ENCODE assay signal across 8 cellular contexts in genomic region chr11:65496304-65497140, GRCh38. TPM values are rescaled to one million over a fixed set of nuclear protein-coding genes. Genes with fewer than 3 reads are reported as not detected.
DNase-seq lines count a peak whose midpoint lies in the region; ATAC-seq and TF ChIP-seq lines count a peak whose summit lies in the region.

No MANE protein-coding gene starts in this region.

- H3K27ac ChIP-seq in BLaER1 (peak overlapping the region; percentile 92), PC-3 (ENCODE audit: low read length) (peak overlapping the region; percentile 92)

- no peak for TF ChIP-seq CTCF in PC-3 (conservative IDR thresholded peaks at IDR 0.05; ENCODE audit: low read depth, low read length)
- TF ChIP-seq CTCF in epithelial cell of esophagus (IDR thresholded peaks at IDR 0.05; ENCODE audit: insufficient read depth, low read depth, low read length, missing control alignments): no peak
- no peak for TF ChIP-seq CTCF in omental fat pad (IDR thresholded peaks at IDR 0.05)

- intact Hi-C loops in PC-3 (cut with micrococcal nuclease): loop anchor here (2.0 kb wide), 1 partner anchor 24 kb away; no protein-coding TSS in a partner anchor

- H3K79me2 ChIP-seq in PC-3 (ENCODE audit: low read length): peaks cover 53% of the 10 kb centered on the region

- H3K4me3 ChIP-seq in BLaER1 (peak overlapping the region; percentile 56), PC-3 (ENCODE audit: low read length) (peak overlapping the region; percentile 32), epithelial cell of esophagus (ENCODE audit: low read length) (peak overlapping the region; percentile 40)

- H4K20me1 ChIP-seq in BLaER1 (peaks cover 23% of the 10 kb centered on the region), PC-3 (ENCODE audit: low read length) (peaks cover 25% of the 10 kb centered on the region)

- no peak for DNase-seq in PC-3
- DNase-seq in epithelial cell of esophagus (ENCODE audit: low read depth): peak; percentile 21
- DNase-seq in omental fat pad (ENCODE audit: low spot score): peak; percentile 19
- no peak for DNase-seq in amniotic stem cell (lab: John Stamatoyannopoulos, UW)
- no peak for DNase-seq in NCI-H187 treated with DMSO at 0.1 percent for 48 hours (lab: John Stamatoyannopoulos, UW)

- H3K4me1 ChIP-seq in BLaER1: peaks cover 55% of the 10 kb centered on the region
- peaks cover 56% of the 10 kb centered on the region for H3K4me1 ChIP-seq in PC-3 (ENCODE audit: insufficient read depth, low read length)

- no peaks in the 10 kb centered on the region for H3K9me2 ChIP-seq in PC-3 (replicated peaks; ENCODE audit: low read length)

- CTCF ChIA-PET in PC-3 (lab: Charles Lee): interaction anchor here (0.9 to 1.1 kb wide), 2 partner anchors 17 to 19 kb away, joined by 3 to 4 read pairs; no protein-coding TSS in a partner anchor

- POLR2A ChIA-PET in PC-3 (lab: Charles Lee; ENCODE audit: unreplicated experiment): interaction anchor here (0.5 to 3.0 kb wide), 9 partner anchors 10 to 939 kb away, joined by 3 to 40 read pairs (median 13); partner anchors contain the start of gene NEAT1

- H3K36me3 ChIP-seq in BLaER1 (peaks cover 14% of the 10 kb centered on the region), PC-3 (ENCODE audit: low read depth, low read length) (peaks cover 22% of the 10 kb centered on the region)

- no peaks in the 10 kb centered on the region for H3K9me3 ChIP-seq in BLaER1
- no peaks in the 10 kb centered on the region for H3K9me3 ChIP-seq in PC-3 (ENCODE audit: low read length)

- peaks cover 23% of the 10 kb centered on the region for H3F3A ChIP-seq in PC-3 (ENCODE audit: low read length, unreplicated experiment)

- H2AFZ ChIP-seq in PC-3 (ENCODE audit: low read length): peak overlapping the region; percentile 71

- H3K4me2 ChIP-seq in BLaER1 (peak overlapping the region; percentile 91), PC-3 (ENCODE audit: low read length) (peak overlapping the region; percentile 79)

- H3K9ac ChIP-seq in BLaER1: peak overlapping the region; percentile 85
- peak overlapping the region; percentile 82 for H3K9ac ChIP-seq in PC-3 (ENCODE audit: low read length)

- BruUV-seq in PC-3 (replicated peaks; lab: Mats Ljungman, UMichigan): TSS peak; percentile 62

- no peaks in the 10 kb centered on the region for H3K27me3 ChIP-seq in BLaER1
- no peaks in the 10 kb centered on the region for H3K27me3 ChIP-seq in PC-3 (ENCODE audit: low read length)

- ATAC-seq in GM21526 (IDR thresholded peaks at IDR 0.05; ENCODE audit: low FRiP score, unreplicated experiment) (peak; percentile 0), PC-3 (no peak), omental fat pad (ENCODE audit: low FRiP score) (no peak), HG03521 (IDR thresholded peaks at IDR 0.05; ENCODE audit: unreplicated experiment) (no peak)

RNA-seq across cellular contexts. Expression of gene MALAT1, which starts 2.3 kb away (rescaled TPM):
- total RNA-seq in PC-3 (2014; rRNA removed) (1,345 and 2,062 TPM in 2 replicates), omental fat pad (over 10,000 TPM; 11,614 to 21,764 (median 16,063) TPM)

RNA-seq across cellular contexts. Expression of gene SCYL1, which starts 28.4 kb away (rescaled TPM):
- 201 and 262 TPM in 2 replicates for total RNA-seq in PC-3 (2014; rRNA removed)
- 100 to 1,000 TPM in 1 of 4 donors, 10 to 100 TPM in 3; 75.4 to 105 (median 88.8) TPM for total RNA-seq in omental fat pad

Comparison
In these comparisons a context has a peak if more than half of its experiments do, and no peak if none do; other contexts are left out.
1. DNase-seq: peak in epithelial cell of esophagus (single experiment) and omental fat pad (single experiment); none in PC-3 (single experiment), amniotic stem cell (single experiment) and NCI-H187 treated with DMSO at 0.1 percent for 48 hours (single experiment).
2. Peak in every context shown above with its lines, with median percentiles within 50 percentile points of each other: H3K4me3 ChIP-seq.